Comparison of ENCODE assay signal across 9 cellular contexts in genomic region chr2:152525277-152525838, GRCh38.
DNase-seq lines count a peak whose midpoint lies in the region; ATAC-seq, FAIRE-seq and TF ChIP-seq lines count a peak whose summit lies in the region.
"Had no signal": no experiment of that assay in that cellular context is flagged by ENCODE, and none has a peak within 500 bp of the region (broad histone marks: within the 10 kb centered on the region; RNA-seq: fewer than 3 reads in every experiment).

No MANE protein-coding gene starts in this region.

- no peaks in the 10 kb centered on the region for H3K27me3 ChIP-seq in foreskin keratinocyte

- ATAC-seq in foreskin keratinocyte = peak; percentile 96
- no peak for ATAC-seq in HG03196 (IDR thresholded peaks at IDR 0.05; ENCODE audit: unreplicated experiment)

- H3K4me1 ChIP-seq in foreskin keratinocyte = peaks cover 28% of the 10 kb centered on the region

- TF ChIP-seq CTCF in foreskin keratinocyte (conservative IDR thresholded peaks at IDR 0.05) = peak; percentile 25

- FAIRE-seq in H54 (lab: Jason Lieb, UNC) = peak; percentile 99

- DNase-seq in H54 (ENCODE audit: insufficient read length, low spot score) = peak; percentile 20
- DNase-seq in SW 1271 (lab: John Stamatoyannopoulos, UW) = peak; percentile 95 to 97
- peak; percentile 82 to 96 for DNase-seq in foreskin keratinocyte
- DNase-seq in renal cortical epithelial cell (ENCODE audit: low read depth) = peak; percentile 74
- no peak for DNase-seq in occipital lobe (lab: John Stamatoyannopoulos, UW)
- no peak for DNase-seq in DMS 273 treated with DMSO at 0.1 percent for 48 hours (lab: John Stamatoyannopoulos, UW)
- no peak for DNase-seq in UCSD-AML1 (lab: John Stamatoyannopoulos, UW; ENCODE audit: unreplicated experiment)
- DNase-seq: NCI-H146 had no signal

- H3K27ac ChIP-seq in foreskin keratinocyte = peak overlapping the region; percentile 2

- TF ChIP-seq POLR2A in H54 (IDR thresholded peaks at IDR 0.05; ENCODE audit: low read depth, low read length) = no peak

Comparison
In these comparisons a context has a peak if more than half of its experiments do, and no peak if none do; other contexts are left out.
1. DNase-seq: peak in H54 (single experiment), SW 1271 (2 of 2), foreskin keratinocyte (2 of 2) and renal cortical epithelial cell (single experiment); none in occipital lobe (single experiment), DMS 273 treated with DMSO at 0.1 percent for 48 hours (single experiment) and UCSD-AML1 (single experiment).